Comparison of ENCODE assay signal across 9 cellular contexts in the genomic region with DNA sequence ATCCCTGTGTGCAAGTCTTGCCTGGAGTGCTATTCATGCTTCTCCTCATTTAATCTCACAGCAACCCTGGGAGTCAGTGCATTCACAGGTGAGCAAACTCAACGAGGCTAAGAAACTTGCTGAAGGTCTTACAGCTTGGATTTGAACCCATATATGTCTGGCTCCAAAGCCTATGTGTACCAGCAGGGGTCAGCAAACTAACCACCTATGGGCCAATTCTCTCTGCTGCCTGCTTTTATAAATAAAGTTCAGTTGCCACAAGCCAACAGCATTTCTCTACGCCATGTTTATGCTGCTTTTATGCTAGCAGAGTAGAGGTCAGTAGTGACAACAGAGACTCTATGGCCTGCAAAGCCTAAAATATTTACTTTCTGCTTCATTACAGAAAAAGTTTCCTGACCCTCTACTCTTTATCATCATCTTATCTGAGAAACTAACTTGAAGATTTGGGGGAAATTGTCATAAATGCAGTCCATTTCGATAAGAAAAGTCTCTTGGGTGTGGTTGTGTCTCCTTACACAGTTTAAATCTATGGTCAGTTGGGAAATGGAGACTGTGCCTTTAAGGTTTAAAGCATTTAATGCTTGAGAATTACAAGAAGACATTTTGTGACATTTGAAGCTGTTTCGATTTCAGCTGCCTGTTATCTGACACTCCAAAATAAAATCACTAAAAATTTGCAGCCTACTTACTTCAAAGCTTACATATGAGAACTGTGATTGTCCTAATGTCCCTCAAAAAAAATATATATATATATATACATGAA.
DNase-seq lines count a peak whose midpoint lies in the region; ATAC-seq, FAIRE-seq and TF ChIP-seq lines count a peak whose summit lies in the region.
"Had no signal": no experiment of that assay in that cellular context is flagged by ENCODE, and none has a peak within 500 bp of the region (broad histone marks: within the 10 kb centered on the region; RNA-seq: fewer than 3 reads in every experiment).

No MANE protein-coding gene starts in this region.

- intact Hi-C loops in colonic mucosa (cut with DNase I) = loop anchor here (10.0 kb wide), 1 partner anchor 127 kb away; no protein-coding TSS in a partner anchor
- intact Hi-C loops in pancreas (cut with DNase I) = no loop called here

- H3K27me3 ChIP-seq in colonic mucosa (no peaks in the 10 kb centered on the region), pancreas (no peaks in the 10 kb centered on the region)

- ATAC-seq in GM21529 (IDR thresholded peaks at IDR 0.05; ENCODE audit: unreplicated experiment) (peak; percentile 68), pancreas (peak; percentile 27 to 62 (median 51)), GM18861 (IDR thresholded peaks at IDR 0.05; ENCODE audit: unreplicated experiment) (no peak), HG02970 (IDR thresholded peaks at IDR 0.05; ENCODE audit: low FRiP score, unreplicated experiment) (no peak)

- H3K4me3 ChIP-seq in colonic mucosa (no peak overlapping the region), pancreas (no peak overlapping the region)

- H3K36me3 ChIP-seq in colonic mucosa (no peaks in the 10 kb centered on the region), pancreas (no peaks in the 10 kb centered on the region)

- 41 to 49% methylated on average over 4 of the region's 4 CpGs for WGBS in pancreas, 2 donors

- TF ChIP-seq CTCF in colonic mucosa (IDR thresholded peaks at IDR 0.05) = peak; percentile 27
- no peak for TF ChIP-seq CTCF in pancreas (IDR thresholded peaks at IDR 0.05)

- no peak overlapping the region for H3K27ac ChIP-seq in colonic mucosa
- H3K27ac ChIP-seq in pancreas = no peak overlapping the region

- DNase-seq in SKM-1 treated with dmso at 0.1 percent for 144 hours (lab: John Stamatoyannopoulos, UW; ENCODE audit: unreplicated experiment) (peak; percentile 2), SKM-1 (lab: John Stamatoyannopoulos, UW; ENCODE audit: unreplicated experiment) (no peak), M059J (ENCODE audit: low read depth) (peak; percentile 47), colonic mucosa (peak; percentile 30), pancreas (no peak)
- DNase-seq: activated naive CD8-positive, alpha-beta T cell treated with anti-CD3 and anti-CD28 coated beads, Interleukin-2, amount 10 ng/mL, durations not matched to agents 7 days and 5 days had no signal

- no peak for FAIRE-seq in pancreas (lab: Jason Lieb, UNC)

- H3K9me3 ChIP-seq in colonic mucosa (no peaks in the 10 kb centered on the region), pancreas (no peaks in the 10 kb centered on the region)

- H3K4me1 ChIP-seq in colonic mucosa (no peaks in the 10 kb centered on the region), pancreas (no peaks in the 10 kb centered on the region)

- no peak overlapping the region for H3K9ac ChIP-seq in colonic mucosa (ENCODE audit: low read depth in 2 of 2, low read length in 2 of 2)

Comparison
In these comparisons a context has a peak if more than half of its experiments do, and no peak if none do; other contexts are left out.
1. DNase-seq: peak in SKM-1 treated with dmso at 0.1 percent for 144 hours (single experiment), M059J (single experiment) and colonic mucosa (single experiment); none in SKM-1 (single experiment) and pancreas (0 of 6).
2. ATAC-seq: peak in GM21529 (single experiment) and pancreas (4 of 4); none in GM18861 (single experiment) and HG02970 (single experiment).